21 cellular contexts compared by ENCODE assay signal in genomic region chr10:105925045-105925785, GRCh38.
DNase-seq lines count a peak whose midpoint lies in the region; ATAC-seq and TF ChIP-seq lines count a peak whose summit lies in the region.
"Had no signal": no experiment of that assay in that cellular context is flagged by ENCODE, and none has a peak within 500 bp of the region (broad histone marks: within the 10 kb centered on the region; RNA-seq: fewer than 3 reads in every experiment).

No MANE protein-coding gene starts in this region.

- H2BK5ac ChIP-seq in H9 (ENCODE audit: insufficient read length, low read length) = no peak overlapping the region

- WGBS in H9 (ENCODE audit: extremely low coverage, insufficient read length, low lambda C conversion rate) = no CpG with 5 or more reads among the region's 4 CpGs
- 62 to 80% (median 70%) methylated on average over 4 of the region's 4 CpGs for whole genome bisulfite sequencing in adrenal gland, 4 donors

- no peak overlapping the region for H2BK20ac ChIP-seq in H9 (ENCODE audit: low read depth, low read length, poor library complexity, severe bottlenecking)

- H4K8ac ChIP-seq in H9 (replicated peaks; ENCODE audit: insufficient read length, low read depth, low read length) = no peak overlapping the region

- no peak overlapping the region for H3K4me3 Mint-ChIP-seq in H9
- no peak overlapping the region for H3K4me3 Mint-ChIP-seq in WTC11
- H3K4me3 Mint-ChIP-seq: CD4-positive, alpha-beta T cell had no signal

- H3K36me3 Mint-ChIP-seq in H9 (ENCODE audit: insufficient read depth in 1 of 3, low read depth in 3 of 3) = peaks cover 0 to 7% (median 0%) of the 10 kb centered on the region in 3 experiments; a peak in 2 of 7 replicates
- peaks cover 12% of the 10 kb centered on the region for H3K36me3 Mint-ChIP-seq in WTC11

- no peak overlapping the region; the same call in 1 of the 2 replicates for H3K14ac ChIP-seq in H9 (ENCODE audit: insufficient read depth, low read length)

- H3K4me1 ChIP-seq in BLaER1 treated with 17β-estradiol and CSF1 and Interleukin-3, amounts not matched to agents 10 nM and 100 nM = peaks cover 0 to 9% (median 7%) of the 10 kb centered on the region in 10 experiments; a peak in 7 of 20 replicates
- H3K4me1 ChIP-seq in H9 (ENCODE audit: insufficient read depth, low read length) = no peaks in the 10 kb centered on the region
- no peaks in the 10 kb centered on the region for H3K4me1 ChIP-seq in adrenal gland (replicated peaks in 1 of 2)
- H3K4me1 ChIP-seq: A549, BE2C, Caco-2 had no signal

- no peak for TF ChIP-seq POLR2A in adrenal gland (IDR thresholded peaks at IDR 0.05)

- peaks cover 6 to 10% of the 10 kb centered on the region in 2 experiments; a peak in 3 of 5 replicates for H3K9me3 Mint-ChIP-seq in H9
- peaks cover 22% of the 10 kb centered on the region for H3K9me3 Mint-ChIP-seq in WTC11

- H3K4me3 ChIP-seq in BLaER1 treated with 17β-estradiol and CSF1 and Interleukin-3, amounts not matched to agents 10 nM and 100 nM = no peak overlapping the region
- H3K4me3 ChIP-seq in adrenal gland = no peak overlapping the region
- H3K4me3 ChIP-seq: A549, PC-9 had no signal

- peak; percentile 96 for ATAC-seq in WTC11
- ATAC-seq: A549 had no signal

- H4K20me1 ChIP-seq in BLaER1 treated with 17β-estradiol and CSF1 and Interleukin-3, amounts not matched to agents 10 nM and 100 nM = no peaks in the 10 kb centered on the region
- H4K20me1 ChIP-seq in H9 (ENCODE audit: control insufficient read depth, insufficient read depth, insufficient read length) = no peaks in the 10 kb centered on the region

- H4K5ac ChIP-seq in H9 (ENCODE audit: insufficient read length, low read depth, low read length) = no peak overlapping the region

- no peak overlapping the region for H2BK120ac ChIP-seq in H9 (ENCODE audit: low read depth, low read length, poor library complexity, severe bottlenecking)

- peaks cover 11 to 12% of the 10 kb centered on the region in 2 experiments for H3K4me1 Mint-ChIP-seq in H9
- peaks cover 10% of the 10 kb centered on the region for H3K4me1 Mint-ChIP-seq in WTC11

- H3K23ac ChIP-seq in H9 (ENCODE audit: insufficient read length, low read depth, low read length) = no peak overlapping the region

- no peaks in the 10 kb centered on the region for H3K36me3 ChIP-seq in BLaER1 treated with 17β-estradiol and CSF1 and Interleukin-3, amounts not matched to agents 10 nM and 100 nM
- no peaks in the 10 kb centered on the region for H3K36me3 ChIP-seq in adrenal gland (replicated peaks in 1 of 2)
- H3K36me3 ChIP-seq: BE2C had no signal

- H3K4me2 ChIP-seq in BLaER1 treated with 17β-estradiol and CSF1 and Interleukin-3, amounts not matched to agents 10 nM and 100 nM = peak overlapping the region in 8 of 11 experiments; percentile 8 to 38 (median 16); a peak in 7 of 22 replicates
- H3K4me2 ChIP-seq in H9 (ENCODE audit: insufficient read depth, insufficient read length, low read length) = no peak overlapping the region
- H3K4me2 ChIP-seq: A549, PC-9, SK-N-SH had no signal

- no peak overlapping the region for H4K91ac ChIP-seq in H9 (ENCODE audit: insufficient read length, low read depth, low read length)

- H2BK12ac ChIP-seq in H9 (ENCODE audit: insufficient read length, low read depth, low read length) = no peak overlapping the region

- H2AFZ ChIP-seq in H9 (ENCODE audit: low read length) = no peak overlapping the region
- H2AFZ ChIP-seq: PC-9 had no signal

- peaks cover 0 to 12% (median 8%) of the 10 kb centered on the region in 11 experiments; a peak in 7 of 22 replicates for H3K9me3 ChIP-seq in BLaER1 treated with 17β-estradiol and CSF1 and Interleukin-3, amounts not matched to agents 10 nM and 100 nM (replicated peaks in 1 of 11)
- H3K9me3 ChIP-seq in H9 (ENCODE audit: control insufficient read depth, low read depth, low read length) = no peaks in the 10 kb centered on the region
- no peaks in the 10 kb centered on the region for H3K9me3 ChIP-seq in adrenal gland (replicated peaks in 1 of 3)
- H3K9me3 ChIP-seq: A549, BE2C, Caco-2, SK-N-SH had no signal

- H3K79me2 ChIP-seq in H9 (ENCODE audit: insufficient read depth, low read length) = no peaks in the 10 kb centered on the region

- peak; percentile 30; the same call in 2 of the 3 replicates for TF ChIP-seq CTCF in H9 (conservative IDR thresholded peaks at IDR 0.05)
- no peak for TF ChIP-seq CTCF in WTC11 (IDR thresholded peaks at IDR 0.05)
- no peak for TF ChIP-seq CTCF in adrenal gland (IDR thresholded peaks at IDR 0.05)

- H3T11ph ChIP-seq in H9 (ENCODE audit: low read length) = no peak overlapping the region

- no peaks in the 10 kb centered on the region for H3K23me2 ChIP-seq in H9 (ENCODE audit: insufficient read length, low read depth, low read length, poor library complexity, severe bottlenecking)

- H3K4ac ChIP-seq in H9 (ENCODE audit: low read depth, low read length) = no peak overlapping the region

- no peaks in the 10 kb centered on the region for H3K27me3 Mint-ChIP-seq in H9 (ENCODE audit: low read depth)
- no peaks in the 10 kb centered on the region for H3K27me3 Mint-ChIP-seq in WTC11 (ENCODE audit: low read depth)
- H3K27me3 Mint-ChIP-seq: CD4-positive, alpha-beta T cell had no signal

- DNase-seq in H9 (peak; percentile 55), WTC11 (ENCODE audit: low spot score) (peak; percentile 13), iPS-NIHi7 (ENCODE audit: extremely low spot score) (peak; percentile 19), cerebellum (ENCODE audit: low spot score) (no peak), adrenal gland (no peak), SHP77 (lab: John Stamatoyannopoulos, UW) (no peak)
- DNase-seq: BE2C; Caco-2; CD4-positive, alpha-beta T cell; DMS 273 treated with DMSO at 0.1 percent for 48 hours; DMS79 treated with DMSO at 0.1 percent for 48 hours; KG1; NCI-H1092; NCI-H2029 treated with DMSO at 0.1 percent for 48 hours; NCI-H524 treated with DMSO at 0.1 percent for 48 hours; PC-9; SIG-M5; SK-N-SH had no signal

- CTCF ChIA-PET in WTC11 (lab: Charles Lee) = interaction anchor here (0.6 to 1.3 kb wide), 5 partner anchors 24 to 1157 kb away, joined by 3 to 4 read pairs (median 3); no protein-coding TSS in a partner anchor

- POLR2A ChIA-PET in WTC11 (lab: Charles Lee) = no interaction called here

- H2AK5ac ChIP-seq in H9 (ENCODE audit: insufficient read length, low read length) = no peak overlapping the region

- no peak overlapping the region for H2BK15ac ChIP-seq in H9 (ENCODE audit: low read depth, low read length)

- H3K56ac ChIP-seq in H9 (ENCODE audit: insufficient read length, low read depth, low read length) = no peak overlapping the region

- intact Hi-C loops in adrenal gland (cut with DNase I) = no loop called here

- no peak overlapping the region for H3K27ac ChIP-seq in BLaER1 treated with 17β-estradiol and CSF1 and Interleukin-3, amounts not matched to agents 10 nM and 100 nM
- H3K27ac ChIP-seq in H9 (ENCODE audit: insufficient read length, low read depth, low read length) = no peak overlapping the region
- no peak overlapping the region for H3K27ac ChIP-seq in adrenal gland
- H3K27ac ChIP-seq: A549, PC-9, RWPE1 had no signal

- H3K18ac ChIP-seq in H9 (ENCODE audit: insufficient read length, low read depth, low read length) = no peak overlapping the region

- H3K27ac Mint-ChIP-seq in H9 = peak overlapping the region; percentile 22 to 96 (median 53); a peak in 3 of 7 replicates
- no peak overlapping the region for H3K27ac Mint-ChIP-seq in WTC11
- H3K27ac Mint-ChIP-seq: CD4-positive, alpha-beta T cell had no signal

- H3K79me1 ChIP-seq in H9 (ENCODE audit: insufficient read depth, low read depth, low read length, poor library complexity, severe bottlenecking) = no peaks in the 10 kb centered on the region

- no peaks in the 10 kb centered on the region for H3K27me3 ChIP-seq in BLaER1 treated with 17β-estradiol and CSF1 and Interleukin-3, amounts not matched to agents 10 nM and 100 nM
- H3K27me3 ChIP-seq in H9 (ENCODE audit: insufficient read depth, low read length) (no peaks in the 10 kb centered on the region), adrenal gland (no peaks in the 10 kb centered on the region)
- H3K27me3 ChIP-seq: BE2C had no signal

- no peak overlapping the region for H3K9ac ChIP-seq in BLaER1 treated with 17β-estradiol and CSF1 and Interleukin-3, amounts not matched to agents 10 nM and 100 nM
- no peak overlapping the region for H3K9ac ChIP-seq in H9 (ENCODE audit: extremely low read depth, insufficient read length, low read length)
- H3K9ac ChIP-seq: SK-N-SH had no signal

TF ChIP-seq in WTC11, 78 proteins besides CTCF, POLR2A, EP300 and RAD21 (continues in another document):
- TF ChIP-seq IRF1 (CRISPR knock-in tag; IDR thresholded peaks at IDR 0.05) = no peak

Comparison
In these comparisons a context has a peak if more than half of its experiments do, and no peak if none do; other contexts are left out.
1. DNase-seq: peak in H9 (single experiment), WTC11 (single experiment) and iPS-NIHi7 (single experiment); none in cerebellum (single experiment), adrenal gland (0 of 7) and SHP77 (0 of 2).